In the genomic region with DNA sequence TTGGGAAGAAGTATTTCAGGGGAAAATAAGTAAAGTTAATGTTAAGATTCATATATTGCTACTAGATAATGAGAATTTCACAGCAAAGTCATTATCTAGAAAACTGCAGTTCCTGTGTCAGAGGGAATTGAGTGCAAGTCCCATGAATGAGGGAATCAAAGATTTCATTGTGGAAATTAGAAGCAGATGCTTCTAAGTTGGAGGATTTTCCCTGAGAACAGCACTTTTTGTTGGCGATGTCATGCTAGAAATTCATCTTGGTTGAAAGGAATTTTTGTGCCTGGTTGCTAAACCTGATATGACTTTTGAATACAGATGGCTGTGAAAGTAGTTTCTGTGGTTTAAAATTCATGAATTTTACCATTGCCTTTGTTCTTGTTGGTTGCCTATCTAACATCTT, we compare ENCODE assay signal across 15 cellular contexts. TPM values are rescaled to one million over a fixed set of nuclear protein-coding genes. Genes with fewer than 3 reads are reported as not detected.
DNase-seq lines count a peak whose midpoint lies in the region; ATAC-seq, FAIRE-seq and TF ChIP-seq lines count a peak whose summit lies in the region.
"Had no signal": no experiment of that assay in that cellular context is flagged by ENCODE, and none has a peak within 500 bp of the region (broad histone marks: within the 10 kb centered on the region; RNA-seq: fewer than 3 reads in every experiment).

No MANE protein-coding gene starts in this region.

- peaks cover 65% of the 10 kb centered on the region for H3K4me1 ChIP-seq in astrocyte (ENCODE audit: insufficient read depth, low read length)

- H3K36me3 ChIP-seq in astrocyte (ENCODE audit: insufficient read depth, low read length), result peaks cover 19% of the 10 kb centered on the region

- no peak for ATAC-seq in GM18502 (IDR thresholded peaks at IDR 0.05; ENCODE audit: poor library complexity, unreplicated experiment)
- ATAC-seq in activated T-helper 17 cell treated with anti-CD3 and anti-CD28 coated beads, Interleukin-2, amount 50 U/mL, for 72 hours (replicated peaks), result no peak
- ATAC-seq: T-cell had no signal

- no peak overlapping the region for H2AFZ ChIP-seq in astrocyte (ENCODE audit: low read depth, low read length)

- no peaks in the 10 kb centered on the region for H3K27me3 Mint-ChIP-seq in astrocyte (ENCODE audit: low read depth, unreplicated experiment)
- peaks cover 20% of the 10 kb centered on the region for H3K27me3 Mint-ChIP-seq in activated T-helper 17 cell treated with anti-CD3 and anti-CD28 coated beads, Interleukin-2, amount 50 U/mL, for 72 hours
- H3K27me3 Mint-ChIP-seq in activated CD4-positive, alpha-beta memory T cell treated with anti-CD3 and anti-CD28 coated beads for 36 hours, result peaks cover 19% of the 10 kb centered on the region

- POLR2A ChIA-PET in activated CD4-positive, alpha-beta memory T cell treated with anti-CD3 and anti-CD28 coated beads for 36 hours (lab: Charles Lee), result interaction anchor here (1.4 kb wide), 1 partner anchor 25 kb away, joined by 3 read pairs; a partner anchor contains a TSS
- POLR2A ChIA-PET in HEK293T (lab: Yijun Ruan, JAX), result no interaction called here

- TF ChIP-seq CTCF in astrocyte (IDR thresholded peaks at IDR 0.05; ENCODE audit: insufficient read depth, low read depth, low read length) (no peak), foreskin fibroblast (IDR thresholded peaks at IDR 0.05; ENCODE audit: low read depth, low read length) (no peak)

- H3K9ac ChIP-seq in astrocyte (ENCODE audit: low read length), result peak overlapping the region; percentile 32

- intact Hi-C loops in activated CD4-positive, alpha-beta memory T cell treated with anti-CD3 and anti-CD28 coated beads for 36 hours (cut with micrococcal nuclease), result loop anchor here (2.0 to 5.0 kb wide), 2 partner anchors 65 to 68 kb away; no protein-coding TSS in a partner anchor

- peak overlapping the region; percentile 41 for H3K4me2 ChIP-seq in astrocyte (ENCODE audit: low read length)

- H3K27me3 ChIP-seq in astrocyte (ENCODE audit: insufficient read depth, low read length), result no peaks in the 10 kb centered on the region

- peaks cover 26% of the 10 kb centered on the region for H3K36me3 Mint-ChIP-seq in astrocyte (ENCODE audit: low read depth, unreplicated experiment)
- H3K36me3 Mint-ChIP-seq in activated T-helper 17 cell treated with anti-CD3 and anti-CD28 coated beads, Interleukin-2, amount 50 U/mL, for 72 hours (ENCODE audit: low read depth), result no peaks in the 10 kb centered on the region
- H3K36me3 Mint-ChIP-seq in activated CD4-positive, alpha-beta memory T cell treated with anti-CD3 and anti-CD28 coated beads for 36 hours, result no peaks in the 10 kb centered on the region
- H3K36me3 Mint-ChIP-seq: T-cell had no signal

- H3K4me3 Mint-ChIP-seq in astrocyte (ENCODE audit: unreplicated experiment), result peak overlapping the region; percentile 62
- H3K4me3 Mint-ChIP-seq in activated T-helper 17 cell treated with anti-CD3 and anti-CD28 coated beads, Interleukin-2, amount 50 U/mL, for 72 hours, result no peak overlapping the region
- no peak overlapping the region for H3K4me3 Mint-ChIP-seq in activated CD4-positive, alpha-beta memory T cell treated with anti-CD3 and anti-CD28 coated beads for 36 hours
- H3K4me3 Mint-ChIP-seq: activated naive CD4-positive, alpha-beta T cell treated with anti-CD3 and anti-CD28 coated beads for 36 hours; T-cell had no signal

- H3K9me3 Mint-ChIP-seq in astrocyte (ENCODE audit: unreplicated experiment), result no peaks in the 10 kb centered on the region
- H3K9me3 Mint-ChIP-seq in activated T-helper 17 cell treated with anti-CD3 and anti-CD28 coated beads, Interleukin-2, amount 50 U/mL, for 72 hours, result no peaks in the 10 kb centered on the region
- no peaks in the 10 kb centered on the region for H3K9me3 Mint-ChIP-seq in activated CD4-positive, alpha-beta memory T cell treated with anti-CD3 and anti-CD28 coated beads for 36 hours
- H3K9me3 Mint-ChIP-seq: T-cell had no signal

- no peak overlapping the region for H3K4me3 ChIP-seq in astrocyte (ENCODE audit: insufficient read depth, low read depth, low read length)
- H3K4me3 ChIP-seq in foreskin fibroblast (ENCODE audit: low read depth in 1 of 2, low read length in 2 of 2), result no peak overlapping the region

- no peaks in the 10 kb centered on the region for H3K9me3 ChIP-seq in astrocyte (ENCODE audit: insufficient read depth, low read depth, low read length)

- H3K27ac ChIP-seq in astrocyte (ENCODE audit: low read depth, low read length), result peak overlapping the region; percentile 73

- peaks cover 80% of the 10 kb centered on the region for H3K4me1 Mint-ChIP-seq in astrocyte (ENCODE audit: low read depth, unreplicated experiment)
- H3K4me1 Mint-ChIP-seq in activated T-helper 17 cell treated with anti-CD3 and anti-CD28 coated beads, Interleukin-2, amount 50 U/mL, for 72 hours, result peaks cover 6% of the 10 kb centered on the region
- H3K4me1 Mint-ChIP-seq in activated CD4-positive, alpha-beta memory T cell treated with anti-CD3 and anti-CD28 coated beads for 36 hours (ENCODE audit: low read depth), result peaks cover 18% of the 10 kb centered on the region

- peaks cover 88% of the 10 kb centered on the region for H4K20me1 ChIP-seq in astrocyte (ENCODE audit: insufficient read depth, low read length)

- H3K27ac Mint-ChIP-seq in astrocyte (ENCODE audit: unreplicated experiment), result peak overlapping the region; percentile 79
- no peak overlapping the region for H3K27ac Mint-ChIP-seq in activated T-helper 17 cell treated with anti-CD3 and anti-CD28 coated beads, Interleukin-2, amount 50 U/mL, for 72 hours
- H3K27ac Mint-ChIP-seq in activated CD4-positive, alpha-beta memory T cell treated with anti-CD3 and anti-CD28 coated beads for 36 hours, result no peak overlapping the region
- H3K27ac Mint-ChIP-seq: activated naive CD4-positive, alpha-beta T cell treated with anti-CD3 and anti-CD28 coated beads for 36 hours; T-cell had no signal

- peaks cover 100% of the 10 kb centered on the region for H3K79me2 ChIP-seq in astrocyte (ENCODE audit: insufficient read depth, low read length)

- CTCF ChIA-PET in activated CD4-positive, alpha-beta memory T cell treated with anti-CD3 and anti-CD28 coated beads for 36 hours (lab: Charles Lee), result no interaction called here
- CTCF ChIA-PET in HEK293T (lab: Yijun Ruan, JAX), result no interaction called here

- DNase-seq in EL (peak; percentile 68), astrocyte (ENCODE audit: low read depth) (peak; percentile 83), foreskin fibroblast (peak; percentile 46 to 78), pons (ENCODE audit: low spot score) (peak; percentile 86), HEK293T (ENCODE audit: extremely low spot score) (no peak)
- no peak for DNase-seq in activated CD4-positive, alpha-beta memory T cell treated with anti-CD3 and anti-CD28 coated beads for 36 hours
- DNase-seq: effector memory CD4-positive, alpha-beta T cell; NCI-H187; NK-92 treated with Interleukin-12 subunit alpha and Interleukin-12 subunit beta, amount 100 ng/mL, for 24 hours; stimulated activated CD8-positive, alpha-beta memory T cell treated with anti-CD3 and anti-CD28 coated beads, Interleukin-4, amount 100 ng/mL, for 48 hours; T-cell had no signal

- FAIRE-seq in astrocyte (lab: Jason Lieb, UNC), result no peak
- FAIRE-seq: H1 had no signal

TF ChIP-seq in HEK293T, 16 proteins besides CTCF, POLR2A, EP300 and RAD21:
- no peak for TF ChIP-seq SUZ12 (IDR thresholded peaks at IDR 0.05)
- no peak for TF ChIP-seq FOXM1 (IDR thresholded peaks at IDR 0.05; ENCODE audit: borderline replicate concordance)
- no peak for TF ChIP-seq ZNF384 (IDR thresholded peaks at IDR 0.05)
- no peak for TF ChIP-seq LEF1 (IDR thresholded peaks at IDR 0.05; ENCODE audit: borderline replicate concordance)
- no peak for TF ChIP-seq ELF4 (IDR thresholded peaks at IDR 0.05)
- TF ChIP-seq SP1 (IDR thresholded peaks at IDR 0.05), result no peak
- no peak for TF ChIP-seq FOXK2 (IDR thresholded peaks at IDR 0.05)
- no peak for TF ChIP-seq FOXA1 (IDR thresholded peaks at IDR 0.05)
- no peak for TF ChIP-seq HDGF (IDR thresholded peaks at IDR 0.05; ENCODE audit: borderline replicate concordance)
- TF ChIP-seq BHLHE40 (IDR thresholded peaks at IDR 0.05; ENCODE audit: borderline replicate concordance), result no peak

RNA-seq across cellular contexts. Expression of a gene that starts 25.6 kb away (rescaled TPM):
- total RNA-seq in astrocyte, result 492 and 498 TPM in 2 replicates
- 1 to 10 TPM; 3.4 to 5.9 TPM for total RNA-seq in activated T-helper 17 cell treated with anti-CD3 and anti-CD28 coated beads, Interleukin-2, amount 50 U/mL, for 72 hours
- 1 to 10 TPM; 3.2 to 3.4 TPM for total RNA-seq in activated CD4-positive, alpha-beta memory T cell treated with anti-CD3 and anti-CD28 coated beads for 36 hours

Comparison
In these comparisons a context has a peak if more than half of its experiments do, and no peak if none do; other contexts are left out.
1. DNase-seq: peak in EL (single experiment), astrocyte (single experiment), foreskin fibroblast (2 of 2) and pons (single experiment); none in activated CD4-positive, alpha-beta memory T cell treated with anti-CD3 and anti-CD28 coated beads for 36 hours (single experiment) and HEK293T (single experiment).
2. RNA of a gene that starts 25.6 kb away (total RNA-seq): 492 to 498 TPM in astrocyte; 3.4 to 5.9 TPM in activated T-helper 17 cell treated with anti-CD3 and anti-CD28 coated beads, Interleukin-2, amount 50 U/mL, for 72 hours and 3.2 to 3.4 TPM in activated CD4-positive, alpha-beta memory T cell treated with anti-CD3 and anti-CD28 coated beads for 36 hours; every median in the first group is over 10 times any median in the second.